In the genomic region with DNA sequence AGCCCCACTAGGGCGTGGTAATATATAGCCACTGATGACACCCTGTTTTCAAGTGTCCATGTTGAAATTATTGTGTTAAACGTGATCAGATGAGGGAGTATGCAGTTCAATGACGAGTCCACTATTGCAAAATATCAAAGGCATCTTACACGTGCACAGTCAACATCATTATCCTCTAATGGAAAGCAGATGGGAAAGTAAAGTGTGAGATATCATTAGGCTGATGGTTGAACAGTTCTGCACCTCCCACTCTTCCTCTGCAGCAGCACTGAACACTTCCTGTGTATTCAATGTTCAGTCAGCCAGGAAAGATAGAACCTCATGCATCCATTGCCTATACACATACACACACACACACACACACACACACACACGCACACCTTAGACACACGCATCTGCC, we compare ENCODE assay signal across 1 cellular context.
TF ChIP-seq lines count a peak whose summit lies in the region.

No MANE protein-coding gene starts in this region.

TF ChIP-seq in SK-N-SH, 30 proteins besides CTCF, POLR2A, EP300 and RAD21:
- peak; percentile 26; the same call in 1 of the 2 replicates for TF ChIP-seq MXI1 (IDR thresholded peaks at IDR 0.05; ENCODE audit: low read depth, low read length)
- TF ChIP-seq GATA2 (CRISPR knock-in tag; IDR thresholded peaks at IDR 0.05), result 0 out of 2 replicates have a peak, but pooled peaks have one; percentile 12
- no peak for TF ChIP-seq NFIC (IDR thresholded peaks at IDR 0.05; ENCODE audit: borderline replicate concordance)
